Comparison of ENCODE assay signal across 9 cellular contexts in the genomic region with DNA sequence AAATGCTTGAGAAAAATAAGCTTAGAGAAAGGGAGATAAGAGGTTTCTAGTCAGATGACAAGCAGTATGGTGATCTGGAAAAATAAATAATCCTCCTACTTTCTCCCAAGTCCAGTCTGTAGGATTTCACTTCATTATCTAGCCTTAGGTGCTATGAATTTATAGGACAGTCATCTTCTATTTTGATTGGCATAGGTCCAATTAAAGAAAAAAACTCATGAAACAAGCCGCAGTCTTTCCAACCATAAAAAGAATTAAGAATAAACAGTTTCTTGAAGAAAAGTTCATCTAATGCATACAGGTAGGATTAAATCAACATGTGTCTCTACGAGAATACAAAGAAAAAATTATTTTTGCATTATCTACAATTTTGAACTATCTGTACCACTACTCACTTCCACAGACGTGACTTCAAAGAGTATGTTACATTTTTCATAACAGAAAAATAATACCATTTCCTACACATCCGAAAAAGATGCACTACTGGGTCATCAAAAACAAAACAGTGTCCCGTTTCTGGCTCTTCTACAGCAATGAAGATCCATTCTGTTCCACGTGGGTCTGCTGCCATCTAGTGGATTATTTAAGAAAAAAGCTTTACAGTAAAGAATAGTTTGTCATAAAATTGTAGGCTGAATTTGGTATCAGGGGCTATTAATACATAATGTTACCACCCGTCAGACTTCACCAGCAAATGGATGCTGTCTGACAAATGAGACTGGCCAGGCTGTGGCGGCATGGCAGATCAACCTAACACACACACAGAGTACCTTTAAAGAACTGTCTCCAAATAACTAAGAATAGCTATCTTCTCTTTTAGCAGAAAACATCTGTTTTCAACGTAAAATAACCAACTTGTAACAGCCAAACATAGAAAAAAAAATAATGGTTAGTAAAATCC. TPM values are rescaled to one million over a fixed set of nuclear protein-coding genes. Genes with fewer than 3 reads are reported as not detected.
DNase-seq lines count a peak whose midpoint lies in the region; ATAC-seq, FAIRE-seq and TF ChIP-seq lines count a peak whose summit lies in the region.
"Had no signal": no experiment of that assay in that cellular context is flagged by ENCODE, and none has a peak within 500 bp of the region (broad histone marks: within the 10 kb centered on the region; RNA-seq: fewer than 3 reads in every experiment).

No MANE protein-coding gene starts in this region.

- no peak overlapping the region for H3K4me3 ChIP-seq in HFF-Myc (replicated peaks; ENCODE audit: low read depth, low read length)

- TF ChIP-seq CTCF in HFF-Myc (IDR thresholded peaks at IDR 0.05; ENCODE audit: low read depth, low read length, missing control alignments), result peak; percentile 54

- FAIRE-seq in A204.1 (lab: Jason Lieb, UNC), result peak; percentile 95

- H3K4me1 Mint-ChIP-seq in stimulated activated effector memory CD8-positive, alpha-beta T cell treated with anti-CD3 and anti-CD28 coated beads, Interleukin-12 subunit alpha, Interleukin-12 subunit beta, amount 100 ng/mL, for 72 hours, result peaks cover 18% of the 10 kb centered on the region

- H3K4me3 Mint-ChIP-seq in stimulated activated effector memory CD8-positive, alpha-beta T cell treated with anti-CD3 and anti-CD28 coated beads, Interleukin-12 subunit alpha, Interleukin-12 subunit beta, amount 100 ng/mL, for 72 hours, result no peak overlapping the region

- intact Hi-C loops in left colon (cut with DNase I, micrococcal nuclease), result loop anchor here in 1 of 2 donors (5.0 kb wide), 2 partner anchors 182 to 207 kb away; no protein-coding TSS in a partner anchor

- peaks cover 7% of the 10 kb centered on the region for H3K36me3 Mint-ChIP-seq in stimulated activated effector memory CD8-positive, alpha-beta T cell treated with anti-CD3 and anti-CD28 coated beads, Interleukin-12 subunit alpha, Interleukin-12 subunit beta, amount 100 ng/mL, for 72 hours

- H3K27ac Mint-ChIP-seq in stimulated activated effector memory CD8-positive, alpha-beta T cell treated with anti-CD3 and anti-CD28 coated beads, Interleukin-12 subunit alpha, Interleukin-12 subunit beta, amount 100 ng/mL, for 72 hours, result no peak overlapping the region

- peak; percentile 91 for ATAC-seq in SK-N-SH treated with all-trans-retinoic acid at 6 μM for 48 hours
- peak; percentile 70 for ATAC-seq in left colon
- peak; percentile 76 for ATAC-seq in stimulated activated effector memory CD8-positive, alpha-beta T cell treated with anti-CD3 and anti-CD28 coated beads, Interleukin-12 subunit alpha, Interleukin-12 subunit beta, amount 100 ng/mL, for 72 hours

- peak; percentile 40 for DNase-seq in GM04504 (ENCODE audit: low read depth)
- DNase-seq in HFF-Myc (ENCODE audit: extremely low read depth, low read depth), result peak; percentile 50
- peak; percentile 47 for DNase-seq in MV-4-11 (lab: John Stamatoyannopoulos, UW)
- peak; percentile 57 for DNase-seq in central memory CD4-positive, alpha-beta T cell
- no peak for DNase-seq in left colon
- DNase-seq in stimulated activated effector memory CD8-positive, alpha-beta T cell treated with anti-CD3 and anti-CD28 coated beads, Interleukin-12 subunit alpha, Interleukin-12 subunit beta, amount 100 ng/mL, for 72 hours (ENCODE audit: low spot score in 2 of 2), result peak; percentile 14 to 57

- no peaks in the 10 kb centered on the region for H3K9me3 Mint-ChIP-seq in stimulated activated effector memory CD8-positive, alpha-beta T cell treated with anti-CD3 and anti-CD28 coated beads, Interleukin-12 subunit alpha, Interleukin-12 subunit beta, amount 100 ng/mL, for 72 hours

TF ChIP-seq in SK-N-SH treated with all-trans-retinoic acid at 6 μM for 48 hours, 23 proteins besides CTCF, POLR2A, EP300 and RAD21:
- TF ChIP-seq ZNF565 (CRISPR knock-in tag; conservative IDR thresholded peaks at IDR 0.05; ENCODE audit: low read depth) (no peak), ESRRG (CRISPR knock-in tag; IDR thresholded peaks at IDR 0.05) (no peak), OSR1 (CRISPR knock-in tag; IDR thresholded peaks at IDR 0.05) (no peak), GLIS3 (CRISPR knock-in tag; IDR thresholded peaks at IDR 0.05) (no peak), TOX (CRISPR knock-in tag; IDR thresholded peaks at IDR 0.05; ENCODE audit: borderline replicate concordance) (no peak), SNAI2 (CRISPR knock-in tag; IDR thresholded peaks at IDR 0.05) (no peak), RARB (CRISPR knock-in tag; IDR thresholded peaks at IDR 0.05) (no peak), ISL1 (CRISPR knock-in tag; IDR thresholded peaks at IDR 0.05) (no peak), TCF4 (CRISPR knock-in tag; IDR thresholded peaks at IDR 0.05; ENCODE audit: borderline replicate concordance) (no peak), CSDC2 (CRISPR knock-in tag; IDR thresholded peaks at IDR 0.05) (no peak), ARNTL (CRISPR knock-in tag; IDR thresholded peaks at IDR 0.05; ENCODE audit: borderline replicate concordance, low read depth) (no peak), ZC3H10 (CRISPR knock-in tag; IDR thresholded peaks at IDR 0.05) (no peak), ZNF8 (CRISPR knock-in tag; IDR thresholded peaks at IDR 0.05) (no peak), ZFP3 (CRISPR knock-in tag; IDR thresholded peaks at IDR 0.05) (no peak), BACH2 (CRISPR knock-in tag; IDR thresholded peaks at IDR 0.05; ENCODE audit: borderline replicate concordance) (no peak)
- TF ChIP-seq, protein P1, sequence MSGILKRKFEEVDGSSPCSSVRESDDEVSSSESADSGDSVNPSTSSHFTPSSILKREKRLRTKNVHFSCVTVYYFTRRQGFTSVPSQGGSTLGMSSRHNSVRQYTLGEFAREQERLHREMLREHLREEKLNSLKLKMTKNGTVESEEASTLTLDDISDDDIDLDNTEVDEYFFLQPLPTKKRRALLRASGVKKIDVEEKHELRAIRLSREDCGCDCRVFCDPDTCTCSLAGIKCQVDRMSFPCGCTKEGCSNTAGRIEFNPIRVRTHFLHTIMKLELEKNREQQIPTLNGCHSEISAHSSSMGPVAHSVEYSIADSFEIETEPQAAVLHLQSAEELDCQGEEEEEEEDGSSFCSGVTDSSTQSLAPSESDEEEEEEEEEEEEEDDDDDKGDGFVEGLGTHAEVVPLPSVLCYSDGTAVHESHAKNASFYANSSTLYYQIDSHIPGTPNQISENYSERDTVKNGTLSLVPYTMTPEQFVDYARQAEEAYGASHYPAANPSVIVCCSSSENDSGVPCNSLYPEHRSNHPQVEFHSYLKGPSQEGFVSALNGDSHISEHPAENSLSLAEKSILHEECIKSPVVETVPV (CRISPR knock-in tag; IDR thresholded peaks at IDR 0.05), result no peak
- TF ChIP-seq, protein P2, sequence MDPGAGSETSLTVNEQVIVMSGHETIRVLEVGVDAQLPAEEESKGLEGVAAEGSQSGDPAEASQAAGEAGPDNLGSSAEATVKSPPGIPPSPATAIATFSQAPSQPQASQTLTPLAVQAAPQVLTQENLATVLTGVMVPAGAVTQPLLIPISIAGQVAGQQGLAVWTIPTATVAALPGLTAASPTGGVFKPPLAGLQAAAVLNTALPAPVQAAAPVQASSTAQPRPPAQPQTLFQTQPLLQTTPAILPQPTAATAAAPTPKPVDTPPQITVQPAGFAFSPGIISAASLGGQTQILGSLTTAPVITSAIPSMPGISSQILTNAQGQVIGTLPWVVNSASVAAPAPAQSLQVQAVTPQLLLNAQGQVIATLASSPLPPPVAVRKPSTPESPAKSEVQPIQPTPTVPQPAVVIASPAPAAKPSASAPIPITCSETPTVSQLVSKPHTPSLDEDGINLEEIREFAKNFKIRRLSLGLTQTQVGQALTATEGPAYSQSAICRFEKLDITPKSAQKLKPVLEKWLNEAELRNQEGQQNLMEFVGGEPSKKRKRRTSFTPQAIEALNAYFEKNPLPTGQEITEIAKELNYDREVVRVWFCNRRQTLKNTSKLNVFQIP (CRISPR knock-in tag; IDR thresholded peaks at IDR 0.05; ENCODE audit: borderline replicate concordance, low read depth), result no peak
- TF ChIP-seq, protein P3, sequence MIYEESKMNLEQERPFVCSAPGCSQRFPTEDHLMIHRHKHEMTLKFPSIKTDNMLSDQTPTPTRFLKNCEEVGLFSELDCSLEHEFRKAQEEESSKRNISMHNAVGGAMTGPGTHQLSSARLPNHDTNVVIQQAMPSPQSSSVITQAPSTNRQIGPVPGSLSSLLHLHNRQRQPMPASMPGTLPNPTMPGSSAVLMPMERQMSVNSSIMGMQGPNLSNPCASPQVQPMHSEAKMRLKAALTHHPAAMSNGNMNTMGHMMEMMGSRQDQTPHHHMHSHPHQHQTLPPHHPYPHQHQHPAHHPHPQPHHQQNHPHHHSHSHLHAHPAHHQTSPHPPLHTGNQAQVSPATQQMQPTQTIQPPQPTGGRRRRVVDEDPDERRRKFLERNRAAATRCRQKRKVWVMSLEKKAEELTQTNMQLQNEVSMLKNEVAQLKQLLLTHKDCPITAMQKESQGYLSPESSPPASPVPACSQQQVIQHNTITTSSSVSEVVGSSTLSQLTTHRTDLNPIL (CRISPR knock-in tag; IDR thresholded peaks at IDR 0.05; ENCODE audit: low read depth), result no peak

RNA-seq across cellular contexts. Expression of a gene that starts 28.9 kb away (rescaled TPM):
- total RNA-seq in left colon, result 10 to 100 TPM; 52.4 to 70.9 TPM

RNA-seq across cellular contexts. Expression of a gene that starts 54.0 kb away (rescaled TPM):
- total RNA-seq in left colon, result not detected
- total RNA-seq: skeletal muscle tissue had no signal

Comparison
In these comparisons a context has a peak if more than half of its experiments do, and no peak if none do; other contexts are left out.
1. DNase-seq: peak in GM04504 (single experiment), HFF-Myc (single experiment), MV-4-11 (single experiment), central memory CD4-positive, alpha-beta T cell (single experiment) and stimulated activated effector memory CD8-positive, alpha-beta T cell treated with anti-CD3 and anti-CD28 coated beads, Interleukin-12 subunit alpha, Interleukin-12 subunit beta, amount 100 ng/mL, for 72 hours (2 of 2); none in left colon (0 of 2).
2. Peak in every context shown above with its lines, with median percentiles within 50 percentile points of each other: ATAC-seq.